1 cellular context compared by ENCODE assay signal in genomic region chr7:73437699-73438416, GRCh38.
TF ChIP-seq lines count a peak whose summit lies in the region.

No MANE protein-coding gene starts in this region.

TF ChIP-seq in SK-N-SH treated with all-trans-retinoic acid at 6 μM for 48 hours, 23 proteins besides CTCF, POLR2A, EP300 and RAD21 (continued from another document):
- no peak for TF ChIP-seq TSHZ2 (CRISPR knock-in tag; IDR thresholded peaks at IDR 0.05)
